Comparison of ENCODE assay signal across 8 cellular contexts in genomic region chr1:220787069-220787614, GRCh38. TPM values are rescaled to one million over a fixed set of nuclear protein-coding genes. Genes with fewer than 3 reads are reported as not detected.
DNase-seq lines count a peak whose midpoint lies in the region; ATAC-seq and TF ChIP-seq lines count a peak whose summit lies in the region.

No MANE protein-coding gene starts in this region.

- TF ChIP-seq RAD21 in Ishikawa (IDR thresholded peaks at IDR 0.05; ENCODE audit: low read depth) = no peak

- no peak overlapping the region for H3K4me3 Mint-ChIP-seq in activated T-helper 17 cell treated with anti-CD3 and anti-CD28 coated beads, Interleukin-2, amount 50 U/mL, for 72 hours
- H3K4me3 Mint-ChIP-seq in CD4-positive, alpha-beta T cell = no peak overlapping the region

- peaks cover 26% of the 10 kb centered on the region for H3K27me3 Mint-ChIP-seq in activated T-helper 17 cell treated with anti-CD3 and anti-CD28 coated beads, Interleukin-2, amount 50 U/mL, for 72 hours
- H3K27me3 Mint-ChIP-seq in CD4-positive, alpha-beta T cell = peaks cover 46% of the 10 kb centered on the region

- ATAC-seq in GM19467 (IDR thresholded peaks at IDR 0.05; ENCODE audit: unreplicated experiment) = peak; percentile 29
- peak; percentile 12 for ATAC-seq in activated T-helper 17 cell treated with anti-CD3 and anti-CD28 coated beads, Interleukin-2, amount 50 U/mL, for 72 hours (replicated peaks)
- no peak for ATAC-seq in GM18861 (IDR thresholded peaks at IDR 0.05; ENCODE audit: unreplicated experiment)
- no peak for ATAC-seq in CD4-positive, alpha-beta T cell (ENCODE audit: poor library complexity)

- H3K4me3 ChIP-seq in BE2C (ENCODE audit: low read depth, low read length) = peak overlapping the region; percentile 73
- peak overlapping the region; percentile 74 for H3K4me3 ChIP-seq in iPS-18c (ENCODE audit: insufficient read depth, low read depth, low read length)
- peak overlapping the region; percentile 64 to 78 (median 69) for H3K4me3 ChIP-seq in skeletal muscle tissue (ENCODE audit: low read length in 3 of 3)

- H3K27ac Mint-ChIP-seq in activated T-helper 17 cell treated with anti-CD3 and anti-CD28 coated beads, Interleukin-2, amount 50 U/mL, for 72 hours = no peak overlapping the region
- H3K27ac Mint-ChIP-seq in CD4-positive, alpha-beta T cell = no peak overlapping the region

- no peaks in the 10 kb centered on the region for H3K4me1 Mint-ChIP-seq in activated T-helper 17 cell treated with anti-CD3 and anti-CD28 coated beads, Interleukin-2, amount 50 U/mL, for 72 hours
- no peaks in the 10 kb centered on the region for H3K4me1 Mint-ChIP-seq in CD4-positive, alpha-beta T cell (ENCODE audit: low read depth)

- TF ChIP-seq CTCF in BE2C (IDR thresholded peaks at IDR 0.05; ENCODE audit: low read depth, low read length) = no peak
- no peak for TF ChIP-seq CTCF in CD4-positive, alpha-beta T cell (IDR thresholded peaks at IDR 0.05)

- DNase-seq in BE2C = no peak
- DNase-seq in CD4-positive, alpha-beta T cell = no peak

- H3K27ac ChIP-seq in skeletal muscle tissue (ENCODE audit: low read depth, low read length) = no peak overlapping the region
- no peak overlapping the region for H3K27ac ChIP-seq in CD4-positive, alpha-beta T cell (ENCODE audit: low read depth, low read length)

- H3K9me3 Mint-ChIP-seq in activated T-helper 17 cell treated with anti-CD3 and anti-CD28 coated beads, Interleukin-2, amount 50 U/mL, for 72 hours = no peaks in the 10 kb centered on the region
- H3K9me3 Mint-ChIP-seq in CD4-positive, alpha-beta T cell = no peaks in the 10 kb centered on the region

- CTCF ChIA-PET in CD4-positive, alpha-beta T cell (lab: Charles Lee) = no interaction called here

- POLR2A ChIA-PET in CD4-positive, alpha-beta T cell (lab: Charles Lee) = no interaction called here

- H3K27me3 ChIP-seq in BE2C = no peaks in the 10 kb centered on the region
- no peaks in the 10 kb centered on the region for H3K27me3 ChIP-seq in skeletal muscle tissue (ENCODE audit: control insufficient read depth in 3 of 3, insufficient read depth in 3 of 3, low read length in 3 of 3)
- peaks cover 40% of the 10 kb centered on the region for H3K27me3 ChIP-seq in CD4-positive, alpha-beta T cell (ENCODE audit: control insufficient read depth, insufficient read depth, low read length)

- H3K9me3 ChIP-seq in BE2C (no peaks in the 10 kb centered on the region), iPS-18c (ENCODE audit: control insufficient read depth, insufficient read depth, low read length) (no peaks in the 10 kb centered on the region), skeletal muscle tissue (ENCODE audit: control insufficient read depth in 3 of 3, low read length in 3 of 3) (no peaks in the 10 kb centered on the region)
- H3K9me3 ChIP-seq in CD4-positive, alpha-beta T cell (ENCODE audit: control insufficient read depth, low read length) = no peaks in the 10 kb centered on the region

- no peak for TF ChIP-seq EP300 in Ishikawa (IDR thresholded peaks at IDR 0.05; ENCODE audit: borderline replicate concordance)

- H3K36me3 ChIP-seq in BE2C = no peaks in the 10 kb centered on the region
- peaks cover 8 to 10% (median 8%) of the 10 kb centered on the region in 3 donors for H3K36me3 ChIP-seq in skeletal muscle tissue (ENCODE audit: control insufficient read depth in 3 of 3, insufficient read depth in 3 of 3, low read length in 3 of 3)

- peak overlapping the region; percentile 67 to 89 (median 82) for H3K9ac ChIP-seq in skeletal muscle tissue (ENCODE audit: low read depth in 1 of 3, low read length in 3 of 3)

- H3K4me1 ChIP-seq in BE2C (peaks cover 3% of the 10 kb centered on the region), skeletal muscle tissue (ENCODE audit: control insufficient read depth in 3 of 3, insufficient read depth in 3 of 3, low read length in 3 of 3) (peaks cover 9 to 24% (median 16%) of the 10 kb centered on the region in 3 donors)

- intact Hi-C loops in CD4-positive, alpha-beta T cell (cut with DNase I, micrococcal nuclease) = no loop called here

- H3K36me3 Mint-ChIP-seq in activated T-helper 17 cell treated with anti-CD3 and anti-CD28 coated beads, Interleukin-2, amount 50 U/mL, for 72 hours (ENCODE audit: low read depth) = no peaks in the 10 kb centered on the region
- no peaks in the 10 kb centered on the region for H3K36me3 Mint-ChIP-seq in CD4-positive, alpha-beta T cell (ENCODE audit: low read depth)

TF ChIP-seq in Ishikawa, 13 proteins besides CTCF, POLR2A, EP300 and RAD21:
- TF ChIP-seq TCF12 (IDR thresholded peaks at IDR 0.05; ENCODE audit: low read depth) (peak; percentile 14; the same call in 1 of the 2 replicates), TAF1 (IDR thresholded peaks at IDR 0.05; ENCODE audit: low read depth) (no peak; the same call in 1 of the 2 replicates), CEBPB (IDR thresholded peaks at IDR 0.05) (no peak), ZBTB7A (IDR thresholded peaks at IDR 0.05; ENCODE audit: low read depth) (no peak; the same call in 1 of the 2 replicates), MAX (IDR thresholded peaks at IDR 0.05) (peak; percentile 71), USF1 (IDR thresholded peaks at IDR 0.05) (peak; percentile 90), EGR1 (IDR thresholded peaks at IDR 0.05) (no peak), REST (IDR thresholded peaks at IDR 0.05; ENCODE audit: low read depth) (no peak), FOXM1 (IDR thresholded peaks at IDR 0.05; ENCODE audit: borderline replicate concordance, low read depth) (no peak), YY1 (IDR thresholded peaks at IDR 0.05; ENCODE audit: low read depth) (0 out of 2 replicates have a peak, but pooled peaks have one; percentile 5), CREB1 (IDR thresholded peaks at IDR 0.05; ENCODE audit: low read depth) (no peak), TEAD4 (IDR thresholded peaks at IDR 0.05) (no peak), NFIC (IDR thresholded peaks at IDR 0.05) (no peak)
TF ChIP-seq in Ishikawa: peak in this region for 4.

RNA-seq across cellular contexts. Expression of gene MTARC1, which starts 0.4 kb away (rescaled TPM):
- 7.7 TPM for polyA plus RNA-seq in BE2C (2012; ENCODE audit: insufficient read depth, insufficient read length, low read depth)
- total RNA-seq in activated T-helper 17 cell treated with anti-CD3 and anti-CD28 coated beads, Interleukin-2, amount 50 U/mL, for 72 hours = under 1 TPM in 1 of 2 donors, not detected in 1; 0.11 TPM
- 5.2 TPM for total RNA-seq in skeletal muscle tissue
- not detected for total RNA-seq in CD4-positive, alpha-beta T cell

RNA-seq across cellular contexts. Expression of gene MTARC2, which starts 39.0 kb away (rescaled TPM):
- not detected for polyA plus RNA-seq in BE2C (2012; ENCODE audit: insufficient read depth, insufficient read length, low read depth)
- total RNA-seq in activated T-helper 17 cell treated with anti-CD3 and anti-CD28 coated beads, Interleukin-2, amount 50 U/mL, for 72 hours = not detected
- total RNA-seq in skeletal muscle tissue = 10.4 TPM
- not detected for total RNA-seq in CD4-positive, alpha-beta T cell

Comparison
In these comparisons a context has a peak if more than half of its experiments do, and no peak if none do; other contexts are left out.
1. ATAC-seq: peak in GM19467 (single experiment) and activated T-helper 17 cell treated with anti-CD3 and anti-CD28 coated beads, Interleukin-2, amount 50 U/mL, for 72 hours (single experiment); none in GM18861 (single experiment) and CD4-positive, alpha-beta T cell (single experiment).
2. RNA of gene MTARC2, which starts 39.0 kb away (total RNA-seq): 10.4 TPM in skeletal muscle tissue (single experiment); not detected in activated T-helper 17 cell treated with anti-CD3 and anti-CD28 coated beads, Interleukin-2, amount 50 U/mL, for 72 hours and not detected in CD4-positive, alpha-beta T cell; every median in the first group is over 10 times any median in the second.
3. Peak in every context shown above with its lines, with median percentiles within 50 percentile points of each other: H3K4me3 ChIP-seq.